Comparison of ENCODE assay signal across 14 cellular contexts in genomic region chr7:128914566-128915151, GRCh38. TPM values are rescaled to one million over a fixed set of nuclear protein-coding genes. Genes with fewer than 3 reads are reported as not detected.
A peak's percentile ranks its signal among the peaks of the same experiment; 100 is the strongest.
DNase-seq lines count a peak whose midpoint lies in the region; ATAC-seq, FAIRE-seq and TF ChIP-seq lines count a peak whose summit lies in the region.
"Had no signal": no experiment of that assay in that cellular context is flagged by ENCODE, and none has a peak within 500 bp of the region (broad histone marks: within the 10 kb centered on the region; RNA-seq: fewer than 3 reads in every experiment).

No MANE protein-coding gene starts in this region.

- BruUV-seq in MCF 10A (replicated peaks; lab: Mats Ljungman, UMichigan), result no TSS peak

- no peaks in the 10 kb centered on the region for H3K79me1 ChIP-seq in H1 (ENCODE audit: low read depth, low read length)

- H4K91ac ChIP-seq in H1 (replicated peaks; ENCODE audit: insufficient read length, low read length), result no peak overlapping the region

- H2BK5ac ChIP-seq in H1 (ENCODE audit: low read depth, low read length), result no peak overlapping the region

- TF ChIP-seq CTCF in H1 (IDR thresholded peaks at IDR 0.05; ENCODE audit: control extremely low read depth in 1 of 3, insufficient read depth in 1 of 3, low read depth in 1 of 3, low read length in 3 of 3) (no peak), MCF 10A (IDR thresholded peaks at IDR 0.05; ENCODE audit: unreplicated experiment) (no peak)

- FAIRE-seq in H1 (lab: Jason Lieb, UNC), result no peak
- FAIRE-seq: islet of Langerhans, pancreas, urothelium cell line had no signal

- H2BK15ac ChIP-seq in H1 (ENCODE audit: low read length), result peak overlapping the region; percentile 95; the same call in 1 of the 2 replicates

- H2BK12ac ChIP-seq in H1 (ENCODE audit: low read depth, low read length), result 0 out of 2 replicates have a peak overlapping the region, but pooled peaks have one; percentile 39

- peaks cover 4% of the 10 kb centered on the region for H3K4me1 ChIP-seq in CD4-positive, alpha-beta memory T cell (ENCODE audit: insufficient read depth, low read length)
- H3K4me1 ChIP-seq in H1 (replicated peaks in 1 of 4; ENCODE audit: control insufficient read depth in 3 of 4, insufficient read depth in 4 of 4, low read length in 3 of 4), result peaks cover 0 to 38% (median 15%) of the 10 kb centered on the region in 4 experiments; a peak in 6 of 7 replicates
- H3K4me1 ChIP-seq: pancreas had no signal

- no peaks in the 10 kb centered on the region for H3K79me2 ChIP-seq in H1 (ENCODE audit: control insufficient read depth in 1 of 2, insufficient read depth in 2 of 2, low read length in 2 of 2)

- DNase-seq in CD4-positive, alpha-beta memory T cell, result peak in 2 of 5 donors; percentile 25 to 53
- DNase-seq in H1 (ENCODE audit: low read depth in 1 of 2, low spot score in 2 of 2), result peak in 1 of 2 experiments; percentile 61
- DNase-seq in caudate nucleus (lab: John Stamatoyannopoulos, UW), result no peak
- no peak for DNase-seq in foreskin melanocyte
- no peak for DNase-seq in NCI-H1436 treated with DMSO at 0.1 percent for 48 hours (lab: John Stamatoyannopoulos, UW)
- DNase-seq in MCF 10A (ENCODE audit: unreplicated experiment), result no peak
- DNase-seq: NCI-H1105 treated with DMSO at 0.1 percent for 48 hours, SHP77 had no signal

- TF ChIP-seq EP300 in H1 (IDR thresholded peaks at IDR 0.05; ENCODE audit: borderline replicate concordance in 1 of 2, low read depth in 2 of 2, low read length in 2 of 2), result no peak

- ATAC-seq in GM18502 (IDR thresholded peaks at IDR 0.05; ENCODE audit: poor library complexity, unreplicated experiment), result peak; percentile 64
- peak; percentile 44 for ATAC-seq in HG03025 (IDR thresholded peaks at IDR 0.05; ENCODE audit: low FRiP score, unreplicated experiment)

- no peak overlapping the region for H3K14ac ChIP-seq in H1 (ENCODE audit: insufficient read length)

- no peak for TF ChIP-seq POLR2A in H1 (IDR thresholded peaks at IDR 0.05; ENCODE audit: control extremely low read depth in 1 of 2, low read depth in 2 of 2, low read length in 2 of 2)

- H3K18ac ChIP-seq in H1 (ENCODE audit: extremely low read depth, low read length), result no peak overlapping the region; the same call in 1 of the 2 replicates

- H3K56ac ChIP-seq in H1 (replicated peaks; ENCODE audit: insufficient read length, low read depth, low read length), result no peak overlapping the region

- peak overlapping the region in 5 of 8 donors; percentile 55 to 75 (median 60) for H3K4me3 Mint-ChIP-seq in CD4-positive, alpha-beta memory T cell
- no peak overlapping the region for H3K4me3 Mint-ChIP-seq in MCF 10A (ENCODE audit: unreplicated experiment)

- H3K23me2 ChIP-seq in H1 (ENCODE audit: low read depth, low read length), result peaks cover 14% of the 10 kb centered on the region; the same call in 1 of the 2 replicates

- no peak overlapping the region for H4K5ac ChIP-seq in H1 (ENCODE audit: insufficient read length, low read depth, low read length)

- H3K36me3 Mint-ChIP-seq in CD4-positive, alpha-beta memory T cell, result no peaks in the 10 kb centered on the region
- H3K36me3 Mint-ChIP-seq in MCF 10A (ENCODE audit: insufficient read depth, unreplicated experiment), result no peaks in the 10 kb centered on the region

- no peak overlapping the region for H3K27ac ChIP-seq in CD4-positive, alpha-beta memory T cell (ENCODE audit: low read depth, low read length)
- H3K27ac ChIP-seq in H1 (ENCODE audit: low read depth, low read length) (no peak overlapping the region), caudate nucleus (ENCODE audit: low read depth, low read length) (no peak overlapping the region)
- H3K27ac ChIP-seq: esophagus muscularis mucosa, pancreas had no signal

- H3K9me3 Mint-ChIP-seq in CD4-positive, alpha-beta memory T cell, result no peaks in the 10 kb centered on the region
- H3K9me3 Mint-ChIP-seq in MCF 10A (ENCODE audit: unreplicated experiment), result no peaks in the 10 kb centered on the region

- H3K27me3 Mint-ChIP-seq in CD4-positive, alpha-beta memory T cell, result peaks cover 31 to 34% of the 10 kb centered on the region in 2 donors
- peaks cover 42% of the 10 kb centered on the region for H3K27me3 Mint-ChIP-seq in MCF 10A (ENCODE audit: insufficient read depth, unreplicated experiment)

- no peak overlapping the region for H2BK120ac ChIP-seq in H1 (replicated peaks; ENCODE audit: low read depth, low read length)

- no peak overlapping the region for H2AK5ac ChIP-seq in H1 (ENCODE audit: low read depth, low read length)

- H2BK20ac ChIP-seq in H1 (ENCODE audit: low read length), result no peak overlapping the region

- POLR2A ChIA-PET in CD4-positive, alpha-beta memory T cell (lab: Charles Lee; ENCODE audit: partially characterized antibody), result no interaction called here
- POLR2A ChIA-PET in H1 (lab: Charles Lee; ENCODE audit: partially characterized antibody) (no interaction called here), MCF 10A (lab: Yijun Ruan, JAX) (no interaction called here)

- H3K4me2 ChIP-seq in H1 (ENCODE audit: insufficient read depth in 1 of 2, low read depth in 2 of 2, low read length in 2 of 2), result peak overlapping the region; percentile 38 to 86

- H3K4me1 Mint-ChIP-seq in CD4-positive, alpha-beta memory T cell, result peaks cover 6 to 15% (median 9%) of the 10 kb centered on the region in 4 donors
- no peaks in the 10 kb centered on the region for H3K4me1 Mint-ChIP-seq in MCF 10A (ENCODE audit: insufficient read depth, unreplicated experiment)

- no peak overlapping the region for H3K23ac ChIP-seq in H1 (ENCODE audit: insufficient read length)

- no peak overlapping the region for H2AFZ ChIP-seq in H1 (ENCODE audit: low read length)

- no peak overlapping the region for H3K9ac ChIP-seq in H1 (replicated peaks in 1 of 4; ENCODE audit: extremely low read depth in 1 of 4, low read depth in 3 of 4, low read length in 3 of 4)

- WGBS in H1 (ENCODE audit: extremely low coverage in 1 of 2, insufficient coverage in 1 of 2, insufficient read length in 1 of 2, insufficient replicate concordance in 2 of 2, low coverage in 1 of 2, low lambda C conversion rate in 2 of 2, missing lambda C conversion rate in 1 of 2), 2 experiments, result 50% methylated on average over 8 of the region's 11 CpGs; no CpG with 5 or more reads in 1 of the 2 experiments

- no peak for TF ChIP-seq RAD21 in H1 (IDR thresholded peaks at IDR 0.05 in 1 of 2, conservative IDR thresholded peaks at IDR 0.05 in 1 of 2; ENCODE audit: low read depth in 2 of 2, low read length in 2 of 2)

- no peak overlapping the region for H4K8ac ChIP-seq in H1 (ENCODE audit: extremely low read depth, insufficient read depth, low read length)

- intact Hi-C loops in CD4-positive, alpha-beta memory T cell (cut with micrococcal nuclease), result no loop called here
- intact Hi-C loops in MCF 10A (cut with micrococcal nuclease), result no loop called here

- H3K4me3 ChIP-seq in CD4-positive, alpha-beta memory T cell (ENCODE audit: low read length in 2 of 2), result no peak overlapping the region
- peak overlapping the region in 1 of 4 experiments; percentile 34; a peak in 1 of 8 replicates for H3K4me3 ChIP-seq in H1 (ENCODE audit: extremely low read depth in 1 of 4, insufficient read depth in 2 of 4, low read depth in 3 of 4, low read length in 4 of 4)

- H3K27me3 ChIP-seq in CD4-positive, alpha-beta memory T cell (ENCODE audit: insufficient read depth, low read length), result peaks cover 6% of the 10 kb centered on the region
- peaks cover 31 to 67% (median 53%) of the 10 kb centered on the region in 4 experiments for H3K27me3 ChIP-seq in H1 (replicated peaks in 1 of 4; ENCODE audit: control insufficient read depth in 3 of 4, extremely low read depth in 1 of 4, insufficient read depth in 3 of 4, low read length in 3 of 4)
- H3K27me3 ChIP-seq: pancreas had no signal

- CTCF ChIA-PET in CD4-positive, alpha-beta memory T cell (lab: Charles Lee; ENCODE audit: partially characterized antibody), result interaction anchor here (0.9 kb wide), 1 partner anchor 31 kb away, joined by 3 read pairs; no protein-coding TSS in a partner anchor
- CTCF ChIA-PET in H1 (lab: Charles Lee; ENCODE audit: partially characterized antibody), result interaction anchor here (0.6 to 1.7 kb wide), 8 partner anchors 8 to 256 kb away, joined by 3 to 6 read pairs (median 4); no protein-coding TSS in a partner anchor
- CTCF ChIA-PET in MCF 10A (lab: Yijun Ruan, JAX), result interaction anchor here (0.6 to 0.8 kb wide), 4 partner anchors 9 to 304 kb away, joined by 3 to 4 read pairs (median 3); no protein-coding TSS in a partner anchor

- H3K9me3 ChIP-seq in CD4-positive, alpha-beta memory T cell (ENCODE audit: control insufficient read depth in 1 of 2, low read length in 2 of 2), result no peaks in the 10 kb centered on the region
- H3K9me3 ChIP-seq in H1 (ENCODE audit: insufficient read depth in 2 of 2, low read depth in 1 of 2, low read length in 1 of 2), result no peaks in the 10 kb centered on the region
- H3K9me3 ChIP-seq: esophagus muscularis mucosa, pancreas had no signal

- H3K27ac Mint-ChIP-seq in CD4-positive, alpha-beta memory T cell, result peak overlapping the region in 1 of 7 donors; percentile 40
- no peak overlapping the region for H3K27ac Mint-ChIP-seq in MCF 10A (ENCODE audit: low read depth, unreplicated experiment)

- H3K36me3 ChIP-seq in CD4-positive, alpha-beta memory T cell (ENCODE audit: insufficient read depth, low read length), result no peaks in the 10 kb centered on the region
- no peaks in the 10 kb centered on the region for H3K36me3 ChIP-seq in H1 (ENCODE audit: control insufficient read depth in 2 of 4, insufficient read depth in 4 of 4, low read length in 3 of 4)
- H3K36me3 ChIP-seq: esophagus muscularis mucosa, pancreas had no signal

- H3K4ac ChIP-seq in H1 (replicated peaks; ENCODE audit: insufficient read length, low read depth, low read length), result no peak overlapping the region

- peaks cover 0 to 1% of the 10 kb centered on the region in 2 experiments for H4K20me1 ChIP-seq in H1 (replicated peaks in 1 of 2; ENCODE audit: control insufficient read depth in 1 of 2, insufficient read depth in 2 of 2, low read length in 2 of 2)

RNA-seq across cellular contexts. Expression of gene KCP, which starts 4.2 kb away (rescaled TPM):
- total RNA-seq in CD4-positive, alpha-beta memory T cell, result under 1 TPM; 0.39 to 0.55 TPM
- not detected for polyA plus RNA-seq in CD4-positive, alpha-beta memory T cell
- 1.8 and 2.0 TPM in 2 replicates for total RNA-seq in H1 (2021; fragmentation: NEBNext Ultra II Directional; extraction: Animal tissue kit (Norgen Biotek cat#: 25700))
- polyA plus RNA-seq in H1 (2011; rRNA removed), result 1.3 and 2.1 TPM in 2 replicates
- 1.6 TPM for polyA plus RNA-seq in H1 (2011; cell fraction: cytosol; rRNA removed)
- 8.1 TPM for polyA plus RNA-seq in H1 (2011; cell fraction: nucleus; rRNA removed)
- polyA plus RNA-seq in H1 (2012, experiment 1 of 2), result 1.1 to 2.3 TPM (median 1.6 TPM) in 4 replicates
- 0.51 TPM for polyA plus RNA-seq in H1 (2012, experiment 2 of 2)
- polyA plus RNA-seq in H1 (2013, experiment 1 of 2), result 1.8 TPM
- 1.5 TPM for polyA plus RNA-seq in H1 (2013, experiment 2 of 2)
- 1.1 and 1.4 TPM in 2 replicates for polyA minus RNA-seq in H1 (2011; rRNA and poly(A)+ RNA removed)
- polyA minus RNA-seq in H1 (2011; cell fraction: cytosol; rRNA and poly(A)+ RNA removed), result 0.59 TPM
- 4.3 TPM for polyA minus RNA-seq in H1 (2011; cell fraction: nucleus; rRNA and poly(A)+ RNA removed)
- 0.42 and 0.68 TPM in 2 replicates for total RNA-seq in MCF 10A (2022)

RNA-seq across cellular contexts. Expression of gene IRF5, which starts 23.1 kb away (rescaled TPM):
- 1 to 10 TPM; 7.2 to 9.1 TPM for total RNA-seq in CD4-positive, alpha-beta memory T cell
- 10 to 100 TPM; 14.4 to 27.8 TPM for polyA plus RNA-seq in CD4-positive, alpha-beta memory T cell
- 0.28 and 0.75 TPM in 2 replicates for total RNA-seq in H1 (2021; fragmentation: NEBNext Ultra II Directional; extraction: Animal tissue kit (Norgen Biotek cat#: 25700))
- polyA plus RNA-seq in H1 (2011; rRNA removed), result 1.1 and 1.5 TPM in 2 replicates
- polyA plus RNA-seq in H1 (2011; cell fraction: cytosol; rRNA removed), result 1.5 TPM
- polyA plus RNA-seq in H1 (2011; cell fraction: nucleus; rRNA removed), result 2.5 TPM
- polyA plus RNA-seq in H1 (2012, experiment 1 of 2), result 0.93 to 1.4 TPM (median 1.2 TPM) in 4 replicates
- 1.7 TPM for polyA plus RNA-seq in H1 (2012, experiment 2 of 2)
- polyA plus RNA-seq in H1 (2013, experiment 1 of 2), result 0.55 TPM
- polyA plus RNA-seq in H1 (2013, experiment 2 of 2), result 0.44 TPM
- 0.83 and 1.8 TPM in 2 replicates for polyA minus RNA-seq in H1 (2011; rRNA and poly(A)+ RNA removed)
- 1.2 TPM for polyA minus RNA-seq in H1 (2011; cell fraction: cytosol; rRNA and poly(A)+ RNA removed)
- polyA minus RNA-seq in H1 (2011; cell fraction: nucleus; rRNA and poly(A)+ RNA removed), result 1.1 TPM
- 7.5 and 10.1 TPM in 2 replicates for total RNA-seq in MCF 10A (2022)

RNA-seq across cellular contexts. Expression of gene ATP6V1F, which starts 52.0 kb away (rescaled TPM):
- total RNA-seq in CD4-positive, alpha-beta memory T cell, result 10 to 100 TPM; 74.6 to 75.5 TPM
- polyA plus RNA-seq in CD4-positive, alpha-beta memory T cell, result 100 to 1,000 TPM; 274 to 392 TPM
- 104 TPM in 2 replicates for total RNA-seq in H1 (2021; fragmentation: NEBNext Ultra II Directional; extraction: Animal tissue kit (Norgen Biotek cat#: 25700))
- polyA plus RNA-seq in H1 (2011; rRNA removed), result 318 and 344 TPM in 2 replicates
- polyA plus RNA-seq in H1 (2011; cell fraction: cytosol; rRNA removed), result 227 TPM
- polyA plus RNA-seq in H1 (2011; cell fraction: nucleus; rRNA removed), result 147 TPM
- 165 to 195 TPM (median 180 TPM) in 4 replicates for polyA plus RNA-seq in H1 (2012, experiment 1 of 2)
- 412 TPM for polyA plus RNA-seq in H1 (2012, experiment 2 of 2)
- 164 TPM for polyA plus RNA-seq in H1 (2013, experiment 1 of 2)
- 168 TPM for polyA plus RNA-seq in H1 (2013, experiment 2 of 2)
- polyA minus RNA-seq in H1 (2011; rRNA and poly(A)+ RNA removed), result 36.9 and 39.0 TPM in 2 replicates
- polyA minus RNA-seq in H1 (2011; cell fraction: cytosol; rRNA and poly(A)+ RNA removed), result 25.6 TPM
- 35.3 TPM for polyA minus RNA-seq in H1 (2011; cell fraction: nucleus; rRNA and poly(A)+ RNA removed)
- 125 and 152 TPM in 2 replicates for total RNA-seq in MCF 10A (2022)
